In genomic region chr6:66421570-66421969, GRCh38 we compare ENCODE assay signal across 15 cellular contexts.
DNase-seq lines count a peak whose midpoint lies in the region; ATAC-seq and TF ChIP-seq lines count a peak whose summit lies in the region.
"Had no signal": no experiment of that assay in that cellular context is flagged by ENCODE, and none has a peak within 500 bp of the region (broad histone marks: within the 10 kb centered on the region; RNA-seq: fewer than 3 reads in every experiment).

No MANE protein-coding gene starts in this region.

- ATAC-seq in naive thymus-derived CD8-positive, alpha-beta T cell = no peak
- no peak for ATAC-seq in GM21447 (IDR thresholded peaks at IDR 0.05; ENCODE audit: unreplicated experiment)
- ATAC-seq: activated CD4-positive, alpha-beta T cell treated with anti-CD3 and anti-CD28 coated beads for 36 hours; right cardiac atrium had no signal

- no peaks in the 10 kb centered on the region for H3K4me1 Mint-ChIP-seq in naive thymus-derived CD8-positive, alpha-beta T cell
- H3K4me1 Mint-ChIP-seq: activated CD4-positive, alpha-beta T cell treated with anti-CD3 and anti-CD28 coated beads for 36 hours; CD14-positive monocyte had no signal

- POLR2A ChIA-PET in AG04450 (lab: Yijun Ruan, JAX) = no interaction called here
- POLR2A ChIA-PET in naive thymus-derived CD8-positive, alpha-beta T cell (lab: Charles Lee) = no interaction called here

- no peak overlapping the region for H2AFZ ChIP-seq in hepatocyte

- no peaks in the 10 kb centered on the region for H3K79me2 ChIP-seq in hepatocyte

- H3K4me1 ChIP-seq in hepatocyte (ENCODE audit: insufficient read depth) = no peaks in the 10 kb centered on the region
- H3K4me1 ChIP-seq: esophagus squamous epithelium had no signal

- H3K27ac Mint-ChIP-seq in naive thymus-derived CD8-positive, alpha-beta T cell = no peak overlapping the region
- H3K27ac Mint-ChIP-seq: activated CD4-positive, alpha-beta T cell treated with anti-CD3 and anti-CD28 coated beads for 36 hours; CD14-positive monocyte had no signal

- H3K4me3 ChIP-seq in AG04450 (ENCODE audit: low read depth, low read length) (no peak overlapping the region), hepatocyte (no peak overlapping the region)
- H3K4me3 ChIP-seq: esophagus squamous epithelium had no signal

- H3K4me2 ChIP-seq in hepatocyte = no peak overlapping the region

- H3K36me3 ChIP-seq in hepatocyte (replicated peaks; ENCODE audit: insufficient read depth, low read depth) = no peaks in the 10 kb centered on the region
- H3K36me3 ChIP-seq: esophagus squamous epithelium had no signal

- in situ Hi-C loops in SK-MEL-5 (cut with HindIII; ENCODE audit: low pct_unique_long_range_greater_than_20kb, low sequenced_read_pairs) = no loop called here

- H3K36me3 Mint-ChIP-seq in naive thymus-derived CD8-positive, alpha-beta T cell = no peaks in the 10 kb centered on the region
- H3K36me3 Mint-ChIP-seq: CD14-positive monocyte had no signal

- TF ChIP-seq CTCF in AG04450 (IDR thresholded peaks at IDR 0.05; ENCODE audit: low read depth, low read length) (peak; percentile 25), hepatocyte (IDR thresholded peaks at IDR 0.05; ENCODE audit: poor library complexity) (peak; percentile 56)

- H3K4me3 Mint-ChIP-seq in naive thymus-derived CD8-positive, alpha-beta T cell = no peak overlapping the region
- H3K4me3 Mint-ChIP-seq: activated CD4-positive, alpha-beta T cell treated with anti-CD3 and anti-CD28 coated beads for 36 hours; CD14-positive monocyte had no signal

- H4K20me1 ChIP-seq in hepatocyte (ENCODE audit: insufficient read depth, poor library complexity, severe bottlenecking) = no peaks in the 10 kb centered on the region

- H3K27me3 ChIP-seq in AG04450 (ENCODE audit: control insufficient read depth, insufficient read depth, low read length) = no peaks in the 10 kb centered on the region
- no peaks in the 10 kb centered on the region for H3K27me3 ChIP-seq in hepatocyte
- H3K27me3 ChIP-seq: esophagus squamous epithelium had no signal

- 37% methylated on average over 3 of the region's 3 CpGs for WGBS in hepatocyte (ENCODE audit: low lambda C conversion rate, missing lambda C conversion rate)

- H3K9me3 ChIP-seq in AG04450 (ENCODE audit: control insufficient read depth, insufficient read depth, low read length) (no peaks in the 10 kb centered on the region), hepatocyte (ENCODE audit: low read depth) (no peaks in the 10 kb centered on the region)
- H3K9me3 ChIP-seq: esophagus squamous epithelium had no signal

- H3K27ac ChIP-seq in AG04450 (ENCODE audit: low read depth, low read length) (no peak overlapping the region), hepatocyte (no peak overlapping the region)
- H3K27ac ChIP-seq: esophagus squamous epithelium had no signal

- DNase-seq in AG04450 (ENCODE audit: low read depth, low spot score) (no peak), HT1080 (ENCODE audit: low read depth) (peak; percentile 12), SK-MEL-5 (ENCODE audit: low read depth, low spot score) (peak; percentile 35), hepatocyte (ENCODE audit: low spot score) (peak; percentile 16), NCI-H69 (lab: John Stamatoyannopoulos, UW) (no peak), NOMO-1 treated with dmso at 0.1 percent for 144 hours (lab: John Stamatoyannopoulos, UW; ENCODE audit: unreplicated experiment) (no peak)
- no peak for DNase-seq in naive thymus-derived CD8-positive, alpha-beta T cell
- DNase-seq: activated CD4-positive, alpha-beta T cell treated with anti-CD3 and anti-CD28 coated beads for 36 hours; activated effector memory CD4-positive, alpha-beta T cell treated with anti-CD3 and anti-CD28 coated beads, Interleukin-2, amount 50 U/mL, for 16 hours; esophagus squamous epithelium; NCI-H1105; NCI-H510A; right cardiac atrium had no signal

- no peaks in the 10 kb centered on the region for H3K27me3 Mint-ChIP-seq in naive thymus-derived CD8-positive, alpha-beta T cell
- H3K27me3 Mint-ChIP-seq: activated CD4-positive, alpha-beta T cell treated with anti-CD3 and anti-CD28 coated beads for 36 hours had no signal

- CTCF ChIA-PET in AG04450 (lab: Charles Lee) = no interaction called here

- no peaks in the 10 kb centered on the region for H3K9me2 ChIP-seq in hepatocyte (replicated peaks; ENCODE audit: insufficient read depth)

- H3K9me3 Mint-ChIP-seq in naive thymus-derived CD8-positive, alpha-beta T cell = peaks cover 0 to 25% (median 7%) of the 10 kb centered on the region in 9 donors

Comparison
In these comparisons a context has a peak if more than half of its experiments do, and no peak if none do; other contexts are left out.
1. DNase-seq: peak in HT1080 (single experiment), SK-MEL-5 (single experiment) and hepatocyte (single experiment); none in AG04450 (single experiment), naive thymus-derived CD8-positive, alpha-beta T cell (0 of 10), NCI-H69 (single experiment) and NOMO-1 treated with dmso at 0.1 percent for 144 hours (single experiment).